Comparison of ENCODE assay signal across 6 cellular contexts in the genomic region with DNA sequence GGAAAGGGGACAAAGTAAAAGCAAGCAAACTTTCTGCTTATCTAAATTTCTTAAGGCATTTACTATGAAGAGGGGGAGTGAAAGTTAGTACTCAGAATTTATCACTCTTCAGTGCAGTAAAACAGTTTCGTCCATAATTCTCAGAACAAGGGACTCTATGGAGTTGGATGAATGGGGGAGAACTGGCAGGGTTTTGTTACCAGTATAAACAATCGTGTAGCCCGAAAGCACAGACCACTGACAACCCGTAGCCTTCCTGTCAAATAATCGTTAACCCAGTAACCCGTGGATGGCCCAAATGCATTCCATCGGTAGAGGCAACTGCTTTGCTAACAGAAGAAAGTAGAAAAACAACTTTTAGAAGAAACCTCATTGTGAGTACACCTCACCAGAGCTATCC.
"Had no signal": no experiment of that assay in that cellular context is flagged by ENCODE, and none has a peak within 500 bp of the region (broad histone marks: within the 10 kb centered on the region; RNA-seq: fewer than 3 reads in every experiment).

No MANE protein-coding gene starts in this region.

- H3K4me3 ChIP-seq: GM23248 had no signal

- H3K4me3 Mint-ChIP-seq: H9 had no signal

- H3K27ac ChIP-seq: GM23248, KMS-11 had no signal

- H3K4me2 ChIP-seq: KMS-11 had no signal

- DNase-seq: GM23248, H9, HCEC 1CT, IMR-90, KBM-7 had no signal

- H2AFZ ChIP-seq: GM23248 had no signal
